Comparison of ENCODE assay signal across 8 cellular contexts in the genomic region with DNA sequence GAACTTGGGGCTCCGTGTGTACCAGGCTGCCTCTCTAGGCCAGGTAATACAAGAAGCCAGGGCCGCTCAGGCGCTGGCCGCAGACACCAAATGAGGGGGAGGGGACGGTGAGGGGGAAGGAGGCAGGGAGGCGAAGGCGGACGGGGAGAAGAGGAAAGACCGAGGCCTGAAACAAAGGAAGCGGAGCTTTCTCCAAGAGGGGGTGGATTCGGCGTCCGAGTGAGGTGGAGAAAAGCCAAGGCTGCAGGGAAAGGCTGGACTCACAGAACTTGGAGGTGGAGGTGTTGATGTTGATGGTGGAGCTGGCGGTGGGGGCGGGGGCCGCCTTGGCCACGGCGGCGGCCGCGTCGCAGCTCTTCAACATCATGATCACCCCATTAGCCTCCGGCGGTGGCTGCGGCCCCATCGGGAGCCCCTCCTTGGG. TPM values are rescaled to one million over a fixed set of nuclear protein-coding genes. Genes with fewer than 3 reads are reported as not detected.
A peak's percentile ranks its signal among the peaks of the same experiment; 100 is the strongest.
DNase-seq lines count a peak whose midpoint lies in the region; ATAC-seq, FAIRE-seq and TF ChIP-seq lines count a peak whose summit lies in the region.

No MANE protein-coding gene starts in this region.

- CTCF ChIA-PET in A549 (lab: Yijun Ruan, JAX) = interaction anchor here (0.7 to 1.5 kb wide), 4 partner anchors 8 to 37 kb away, joined by 3 to 4 read pairs (median 4); no protein-coding TSS in a partner anchor

- no peaks in the 10 kb centered on the region for H3K9me3 ChIP-seq in A549
- no peaks in the 10 kb centered on the region for H3K9me3 ChIP-seq in adipocyte (ENCODE audit: control insufficient read depth, low read length)
- no peaks in the 10 kb centered on the region for H3K9me3 ChIP-seq in left ventricle myocardium inferior (replicated peaks)
- no peaks in the 10 kb centered on the region for H3K9me3 ChIP-seq in prostate gland

- H3K4me3 ChIP-seq in A549 (peak overlapping the region; percentile 98), adipocyte (ENCODE audit: low read length) (peak overlapping the region; percentile 85), left ventricle myocardium inferior (peak overlapping the region; percentile 100), prostate gland (peak overlapping the region; percentile 76 to 98)

- peak overlapping the region; percentile 92 to 93 for H3K27ac ChIP-seq in A549
- H3K27ac ChIP-seq in left ventricle myocardium inferior (replicated peaks) = peak overlapping the region; percentile 90
- peak overlapping the region; percentile 88 to 90 for H3K27ac ChIP-seq in prostate gland

- DNase-seq in A549 (ENCODE audit: low read depth in 1 of 2, low spot score in 1 of 2) (peak in 1 of 2 experiments; percentile 35), RPMI7951 (ENCODE audit: low read depth) (peak; percentile 31), adipocyte (ENCODE audit: low read depth) (peak; percentile 71), left ventricle myocardium inferior (peak; percentile 31), prostate gland (ENCODE audit: low spot score) (peak; percentile 53), NCI-H2081 treated with DMSO at 0.1 percent for 48 hours (lab: John Stamatoyannopoulos, UW) (no peak)

- no peak for FAIRE-seq in A549 (lab: Jason Lieb, UNC)

- no peak for TF ChIP-seq POLR2A in A549 (IDR thresholded peaks at IDR 0.05; ENCODE audit: low read length)
- TF ChIP-seq POLR2A in prostate gland (IDR thresholded peaks at IDR 0.05) = no peak

- ATAC-seq in A549 (peak; percentile 29 to 51), GM18517 (IDR thresholded peaks at IDR 0.05; ENCODE audit: unreplicated experiment) (peak; percentile 7), HG03097 (IDR thresholded peaks at IDR 0.05; ENCODE audit: low FRiP score, unreplicated experiment) (peak; percentile 13)

- no peak for TF ChIP-seq EP300 in A549 (IDR thresholded peaks at IDR 0.05)

- POLR2A ChIA-PET in A549 (lab: Yijun Ruan, JAX) = interaction anchor here (1.1 to 2.1 kb wide), 5 partner anchors 44 to 345 kb away, joined by 3 to 12 read pairs (median 4); a partner anchor contains a TSS

- H3K27me3 ChIP-seq in adipocyte (replicated peaks; ENCODE audit: control insufficient read depth, insufficient read depth, low read length) (no peaks in the 10 kb centered on the region), left ventricle myocardium inferior (ENCODE audit: low read depth) (no peaks in the 10 kb centered on the region), prostate gland (replicated peaks; ENCODE audit: insufficient read depth) (no peaks in the 10 kb centered on the region)

- under 1% methylated on average over 23 of the region's 26 CpGs for WGBS in A549 (ENCODE audit: missing lambda C conversion rate)
- WGBS in prostate gland = under 1% methylated on average over 26 of the region's 26 CpGs

- no peak for TF ChIP-seq CTCF in A549 (IDR thresholded peaks at IDR 0.05)
- TF ChIP-seq CTCF in left ventricle myocardium inferior (IDR thresholded peaks at IDR 0.05; ENCODE audit: borderline replicate concordance) = no peak
- TF ChIP-seq CTCF in prostate gland (IDR thresholded peaks at IDR 0.05) = no peak

- H3K4me1 ChIP-seq in A549 (peaks cover 19% of the 10 kb centered on the region), adipocyte (ENCODE audit: control insufficient read depth, insufficient read depth, low read length) (peaks cover 21% of the 10 kb centered on the region), left ventricle myocardium inferior (peaks cover 54% of the 10 kb centered on the region), prostate gland (replicated peaks) (peaks cover 4% of the 10 kb centered on the region)

- TF ChIP-seq RAD21 in A549 (conservative IDR thresholded peaks at IDR 0.05 in 1 of 2, IDR thresholded peaks at IDR 0.05 in 1 of 2) = no peak

- H3K4me2 ChIP-seq in A549 = peak overlapping the region; percentile 96

- H3K9ac ChIP-seq in adipocyte (ENCODE audit: low read length) = peak overlapping the region; percentile 96

- intact Hi-C loops in left ventricle myocardium inferior (cut with micrococcal nuclease) = no loop called here
- intact Hi-C loops in prostate gland (cut with DNase I) = loop anchor here (10.0 kb wide), 1 partner anchor 351 kb away; a partner anchor contains a TSS

- no peaks in the 10 kb centered on the region for H3K36me3 ChIP-seq in adipocyte (ENCODE audit: control insufficient read depth, insufficient read depth, low read length, severe bottlenecking)
- no peaks in the 10 kb centered on the region for H3K36me3 ChIP-seq in left ventricle myocardium inferior
- H3K36me3 ChIP-seq in prostate gland = no peaks in the 10 kb centered on the region

TF ChIP-seq in A549, 52 proteins besides CTCF, POLR2A, EP300 and RAD21:
- TF ChIP-seq MYC (IDR thresholded peaks at IDR 0.05; ENCODE audit: borderline replicate concordance, low read length) (no peak), NPAS2 (CRISPR knock-in tag; IDR thresholded peaks at IDR 0.05; ENCODE audit: borderline replicate concordance) (no peak), ZC3H11A (IDR thresholded peaks at IDR 0.05) (no peak), CHD4 (IDR thresholded peaks at IDR 0.05; ENCODE audit: borderline replicate concordance) (no peak), EHMT2 (IDR thresholded peaks at IDR 0.05; ENCODE audit: low read depth) (no peak)
- TF ChIP-seq, protein P1, sequence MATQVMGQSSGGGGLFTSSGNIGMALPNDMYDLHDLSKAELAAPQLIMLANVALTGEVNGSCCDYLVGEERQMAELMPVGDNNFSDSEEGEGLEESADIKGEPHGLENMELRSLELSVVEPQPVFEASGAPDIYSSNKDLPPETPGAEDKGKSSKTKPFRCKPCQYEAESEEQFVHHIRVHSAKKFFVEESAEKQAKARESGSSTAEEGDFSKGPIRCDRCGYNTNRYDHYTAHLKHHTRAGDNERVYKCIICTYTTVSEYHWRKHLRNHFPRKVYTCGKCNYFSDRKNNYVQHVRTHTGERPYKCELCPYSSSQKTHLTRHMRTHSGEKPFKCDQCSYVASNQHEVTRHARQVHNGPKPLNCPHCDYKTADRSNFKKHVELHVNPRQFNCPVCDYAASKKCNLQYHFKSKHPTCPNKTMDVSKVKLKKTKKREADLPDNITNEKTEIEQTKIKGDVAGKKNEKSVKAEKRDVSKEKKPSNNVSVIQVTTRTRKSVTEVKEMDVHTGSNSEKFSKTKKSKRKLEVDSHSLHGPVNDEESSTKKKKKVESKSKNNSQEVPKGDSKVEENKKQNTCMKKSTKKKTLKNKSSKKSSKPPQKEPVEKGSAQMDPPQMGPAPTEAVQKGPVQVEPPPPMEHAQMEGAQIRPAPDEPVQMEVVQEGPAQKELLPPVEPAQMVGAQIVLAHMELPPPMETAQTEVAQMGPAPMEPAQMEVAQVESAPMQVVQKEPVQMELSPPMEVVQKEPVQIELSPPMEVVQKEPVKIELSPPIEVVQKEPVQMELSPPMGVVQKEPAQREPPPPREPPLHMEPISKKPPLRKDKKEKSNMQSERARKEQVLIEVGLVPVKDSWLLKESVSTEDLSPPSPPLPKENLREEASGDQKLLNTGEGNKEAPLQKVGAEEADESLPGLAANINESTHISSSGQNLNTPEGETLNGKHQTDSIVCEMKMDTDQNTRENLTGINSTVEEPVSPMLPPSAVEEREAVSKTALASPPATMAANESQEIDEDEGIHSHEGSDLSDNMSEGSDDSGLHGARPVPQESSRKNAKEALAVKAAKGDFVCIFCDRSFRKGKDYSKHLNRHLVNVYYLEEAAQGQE (IDR thresholded peaks at IDR 0.05) = no peak
- TF ChIP-seq, protein P2, sequence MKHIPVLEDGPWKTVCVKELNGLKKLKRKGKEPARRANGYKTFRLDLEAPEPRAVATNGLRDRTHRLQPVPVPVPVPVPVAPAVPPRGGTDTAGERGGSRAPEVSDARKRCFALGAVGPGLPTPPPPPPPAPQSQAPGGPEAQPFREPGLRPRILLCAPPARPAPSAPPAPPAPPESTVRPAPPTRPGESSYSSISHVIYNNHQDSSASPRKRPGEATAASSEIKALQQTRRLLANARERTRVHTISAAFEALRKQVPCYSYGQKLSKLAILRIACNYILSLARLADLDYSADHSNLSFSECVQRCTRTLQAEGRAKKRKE (CRISPR knock-in tag; IDR thresholded peaks at IDR 0.05; ENCODE audit: low read depth) = no peak
- TF ChIP-seq, protein P3, sequence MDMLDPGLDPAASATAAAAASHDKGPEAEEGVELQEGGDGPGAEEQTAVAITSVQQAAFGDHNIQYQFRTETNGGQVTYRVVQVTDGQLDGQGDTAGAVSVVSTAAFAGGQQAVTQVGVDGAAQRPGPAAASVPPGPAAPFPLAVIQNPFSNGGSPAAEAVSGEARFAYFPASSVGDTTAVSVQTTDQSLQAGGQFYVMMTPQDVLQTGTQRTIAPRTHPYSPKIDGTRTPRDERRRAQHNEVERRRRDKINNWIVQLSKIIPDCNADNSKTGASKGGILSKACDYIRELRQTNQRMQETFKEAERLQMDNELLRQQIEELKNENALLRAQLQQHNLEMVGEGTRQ (IDR thresholded peaks at IDR 0.05) = no peak

RNA-seq across cellular contexts. Expression of a gene that starts 0.6 kb away (rescaled TPM):
- polyA plus RNA-seq in A549 (2011; rRNA removed) = 14.3 and 15.6 TPM in 2 replicates
- 2.6 and 3.2 TPM in 2 replicates for polyA plus RNA-seq in A549 (2012; cell fraction: cytosol; rRNA removed)
- 2.2 and 3.1 TPM in 2 replicates for polyA plus RNA-seq in A549 (2012; cell fraction: nucleus; rRNA removed)
- 8.7 to 10.7 TPM (median 9.3 TPM) in 3 replicates for polyA plus RNA-seq in A549 (2017; fragmentation: RNase III; extraction: RNeasy Plus Mini Kit Qiagen cat#74134 plus additional on column Dnase treatment)
- polyA minus RNA-seq in A549 (2011; rRNA and poly(A)+ RNA removed) = 13.5 and 17.5 TPM in 2 replicates
- total RNA-seq in RPMI7951 (2014; rRNA removed; shearing (Covaris generic)) = 12.7 and 13.5 TPM in 2 replicates
- total RNA-seq in left ventricle myocardium inferior = 27.4 TPM
- total RNA-seq in prostate gland = 10 to 100 TPM; 23.7 to 38.1 TPM
